In genomic region chr14:100762089-100762515, GRCh38 we compare ENCODE assay signal across 14 cellular contexts. TPM values are rescaled to one million over a fixed set of nuclear protein-coding genes. Genes with fewer than 3 reads are reported as not detected.
DNase-seq lines count a peak whose midpoint lies in the region; ATAC-seq, FAIRE-seq and TF ChIP-seq lines count a peak whose summit lies in the region.
"Had no signal": no experiment of that assay in that cellular context is flagged by ENCODE, and none has a peak within 500 bp of the region (broad histone marks: within the 10 kb centered on the region; RNA-seq: fewer than 3 reads in every experiment).

No MANE protein-coding gene starts in this region.

- peak; percentile 41 for DNase-seq in Daoy (ENCODE audit: low read depth)
- DNase-seq in LoVo (ENCODE audit: low spot score) = peak; percentile 5
- peak; percentile 12 for DNase-seq in SK-MEL-5 (ENCODE audit: low read depth, low spot score)
- peak; percentile 10 for DNase-seq in fibroblast of peridontal ligament (ENCODE audit: extremely low read depth)
- DNase-seq in GM10248 (ENCODE audit: extremely low spot score) = no peak
- no peak for DNase-seq in urothelium cell line (ENCODE audit: low spot score)
- DNase-seq: activated B cell treated with CpG ODN at 0.5 μM for 24 hours; activated CD8-positive, alpha-beta memory T cell treated with anti-CD3 and anti-CD28 coated beads, Interleukin-2, amount 50 U/mL, for 48 hours; NCI-H2029 treated with DMSO at 0.1 percent for 48 hours; stimulated activated naive B cell treated with anti-CD40 and anti-IgM and Interleukin-4, amounts not matched to agents 10 μg/mL and 1 μg/mL and 100 μg/mL, for 72 hours had no signal

- CTCF ChIA-PET in GM10248 (lab: Yijun Ruan, JAX) = no interaction called here

- POLR2A ChIA-PET in GM10248 (lab: Yijun Ruan, JAX) = no interaction called here

- ATAC-seq in HG03039 (IDR thresholded peaks at IDR 0.05; ENCODE audit: unreplicated experiment) (no peak), GM18861 (IDR thresholded peaks at IDR 0.05; ENCODE audit: unreplicated experiment) (no peak)
- ATAC-seq: stimulated activated naive B cell treated with anti-CD40 and anti-IgM and Interleukin-4, amounts not matched to agents 10 μg/mL and 1 μg/mL and 100 μg/mL, for 72 hours had no signal

- TF ChIP-seq CTCF in GM10248 (IDR thresholded peaks at IDR 0.05; ENCODE audit: control extremely low read depth, extremely low read depth, low read depth, missing control alignments) = no peak

- no peak for FAIRE-seq in urothelium cell line (lab: Jason Lieb, UNC)
- FAIRE-seq: G401.6, GM19239 had no signal

- in situ Hi-C loops in SK-MEL-5 (cut with HindIII; ENCODE audit: low pct_unique_long_range_greater_than_20kb, low sequenced_read_pairs) = no loop called here

RNA-seq across cellular contexts. Expression of gene DLK1, which starts 35.4 kb away (rescaled TPM):
- 0.06 TPM in 1 of 2 replicates, not detected in the other for total RNA-seq in Daoy (2014; rRNA removed; shearing (Covaris generic))
- 8.2 and 8.5 TPM in 2 replicates for total RNA-seq in SK-MEL-5 (2014; rRNA removed; shearing (Covaris generic))
- polyA plus RNA-seq in SK-MEL-5 (2015; cell fraction: cytosol; rRNA removed) = 112 and 121 TPM in 2 replicates
- polyA plus RNA-seq in SK-MEL-5 (2015; cell fraction: nucleus; rRNA removed) = 9.5 and 12.8 TPM in 2 replicates
- total RNA-seq: activated B cell treated with CpG ODN at 0.5 μM for 24 hours had no signal

Comparison
In these comparisons a context has a peak if more than half of its experiments do, and no peak if none do; other contexts are left out.
1. DNase-seq: peak in Daoy (single experiment), LoVo (single experiment), SK-MEL-5 (single experiment) and fibroblast of peridontal ligament (single experiment); none in GM10248 (single experiment) and urothelium cell line (single experiment).